In the genomic region with DNA sequence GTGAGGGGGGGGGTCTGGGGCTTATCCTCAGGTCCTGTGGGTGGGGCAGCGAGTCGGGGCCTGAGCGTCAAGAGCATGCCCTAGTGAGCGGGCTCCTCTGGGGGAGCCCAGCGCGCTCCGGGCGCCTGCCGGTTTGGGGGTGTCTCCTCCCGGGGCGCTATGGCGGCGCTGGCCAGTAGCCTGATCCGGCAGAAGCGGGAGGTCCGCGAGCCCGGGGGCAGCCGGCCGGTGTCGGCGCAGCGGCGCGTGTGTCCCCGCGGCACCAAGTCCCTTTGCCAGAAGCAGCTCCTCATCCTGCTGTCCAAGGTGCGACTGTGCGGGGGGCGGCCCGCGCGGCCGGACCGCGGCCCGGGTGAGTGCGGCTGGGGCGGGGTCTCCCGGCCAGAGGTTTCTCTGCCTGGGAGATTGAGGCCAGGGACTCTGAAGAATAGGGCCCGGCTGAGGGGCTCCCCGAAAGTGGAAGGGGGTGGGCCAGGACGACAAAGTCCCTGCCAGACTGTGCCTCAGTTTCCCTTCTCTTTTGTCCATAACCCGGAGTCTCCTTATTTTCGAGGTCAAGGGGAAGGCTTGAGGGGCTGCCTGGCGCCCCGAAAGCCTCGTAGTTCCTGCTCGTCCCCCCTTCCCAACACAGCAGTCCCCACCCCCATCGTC, we compare ENCODE assay signal across 8 cellular contexts. TPM values are rescaled to one million over a fixed set of nuclear protein-coding genes. Genes with fewer than 3 reads are reported as not detected.
DNase-seq lines count a peak whose midpoint lies in the region; ATAC-seq and TF ChIP-seq lines count a peak whose summit lies in the region.

FGF11 (plus strand) TSS at position 51 of the 651 bp plus-strand sequence; CDS start at position 160, 109 bp downstream.

- intact Hi-C loops in uterus (cut with DNase I; ENCODE audit: low total_unique reads), result loop anchor here (10.0 kb wide), 1 partner anchor 45 kb away; the partner anchor contains the start of genes POLR2A and SLC35G6

- H3K4me3 Mint-ChIP-seq in activated naive CD4-positive, alpha-beta T cell treated with anti-CD3 and anti-CD28 coated beads, Interleukin-2, amount 50 U/mL, for 24 hours, result peak within 1 kb of the TSS; percentile 88
- H3K4me3 Mint-ChIP-seq in mesothelial cell of epicardium, result peak within 1 kb of the TSS; percentile 94

- peaks cover 38% of the 10 kb centered on the region for H3K4me1 Mint-ChIP-seq in activated naive CD4-positive, alpha-beta T cell treated with anti-CD3 and anti-CD28 coated beads, Interleukin-2, amount 50 U/mL, for 24 hours
- peaks cover 56% of the 10 kb centered on the region for H3K4me1 Mint-ChIP-seq in mesothelial cell of epicardium

- TF ChIP-seq POLR2A in uterus (IDR thresholded peaks at IDR 0.05), result no peak

- H3K27ac ChIP-seq in uterus, result peak within 1 kb of the TSS; percentile 41 to 64

- H3K36me3 Mint-ChIP-seq in activated naive CD4-positive, alpha-beta T cell treated with anti-CD3 and anti-CD28 coated beads, Interleukin-2, amount 50 U/mL, for 24 hours, result no peaks in the 10 kb centered on the region
- H3K36me3 Mint-ChIP-seq in mesothelial cell of epicardium, result no peaks in the 10 kb centered on the region

- DNase-seq in activated naive CD4-positive, alpha-beta T cell treated with anti-CD3 and anti-CD28 coated beads, Interleukin-2, amount 50 U/mL, for 16 hours, result no peak
- no peak for DNase-seq in cardiac fibroblast (ENCODE audit: low read depth in 2 of 2)
- peak in 1 of 2 experiments; percentile 48 for DNase-seq in mesothelial cell of epicardium (ENCODE audit: low spot score in 2 of 2, unreplicated experiment in 2 of 2)
- DNase-seq in uterus, result no peak
- no peak for DNase-seq in mesenteric fat pad (ENCODE audit: low spot score)

- H3K36me3 ChIP-seq in uterus, result no peaks in the 10 kb centered on the region

- H3K27ac Mint-ChIP-seq in activated naive CD4-positive, alpha-beta T cell treated with anti-CD3 and anti-CD28 coated beads, Interleukin-2, amount 50 U/mL, for 24 hours, result peak within 1 kb of the TSS; percentile 77
- H3K27ac Mint-ChIP-seq in mesothelial cell of epicardium, result peak within 1 kb of the TSS; percentile 95

- peaks cover 0 to 23% of the 10 kb centered on the region in 2 donors for H3K27me3 ChIP-seq in uterus

- H3K27me3 Mint-ChIP-seq in activated naive CD4-positive, alpha-beta T cell treated with anti-CD3 and anti-CD28 coated beads, Interleukin-2, amount 50 U/mL, for 24 hours, result peaks cover 27% of the 10 kb centered on the region
- H3K27me3 Mint-ChIP-seq in mesothelial cell of epicardium (ENCODE audit: low read depth), result peaks cover 38% of the 10 kb centered on the region

- H3K9me3 Mint-ChIP-seq in activated naive CD4-positive, alpha-beta T cell treated with anti-CD3 and anti-CD28 coated beads, Interleukin-2, amount 50 U/mL, for 24 hours, result no peaks in the 10 kb centered on the region
- no peaks in the 10 kb centered on the region for H3K9me3 Mint-ChIP-seq in mesothelial cell of epicardium

- H3K4me1 ChIP-seq in uterus, result peaks cover 0 to 43% of the 10 kb centered on the region in 2 donors

- no peaks in the 10 kb centered on the region for H3K9me3 ChIP-seq in uterus

- no peak for ATAC-seq in HG02798 (IDR thresholded peaks at IDR 0.05; ENCODE audit: poor library complexity, unreplicated experiment)
- no peak for ATAC-seq in GM18858 (IDR thresholded peaks at IDR 0.05; ENCODE audit: unreplicated experiment)

- peak within 1 kb of the TSS; percentile 48 to 50 for H3K4me3 ChIP-seq in cardiac fibroblast (replicated peaks in 1 of 2; ENCODE audit: low read depth in 2 of 2, low read length in 2 of 2)
- H3K4me3 ChIP-seq in uterus, result peak within 1 kb of the TSS; percentile 17 to 19

- TF ChIP-seq CTCF in cardiac fibroblast (IDR thresholded peaks at IDR 0.05; ENCODE audit: low read depth, low read length) (no peak), mesothelial cell of epicardium (IDR thresholded peaks at IDR 0.05; ENCODE audit: unreplicated experiment) (no peak), uterus (IDR thresholded peaks at IDR 0.05) (no peak)

RNA-seq across cellular contexts. Expression of gene FGF11, which starts in this region (rescaled TPM):
- total RNA-seq in mesothelial cell of epicardium (24.8 to 26.8 TPM (median 26.5 TPM) in 3 replicates), uterus (10 to 100 TPM in 1 of 4 donors, 1 to 10 TPM in 2, not detected in 1; 2.8 to 17.9 (median 6.2) TPM), mesenteric fat pad (2.4 TPM)
